8 cellular contexts compared by ENCODE assay signal in the genomic region with DNA sequence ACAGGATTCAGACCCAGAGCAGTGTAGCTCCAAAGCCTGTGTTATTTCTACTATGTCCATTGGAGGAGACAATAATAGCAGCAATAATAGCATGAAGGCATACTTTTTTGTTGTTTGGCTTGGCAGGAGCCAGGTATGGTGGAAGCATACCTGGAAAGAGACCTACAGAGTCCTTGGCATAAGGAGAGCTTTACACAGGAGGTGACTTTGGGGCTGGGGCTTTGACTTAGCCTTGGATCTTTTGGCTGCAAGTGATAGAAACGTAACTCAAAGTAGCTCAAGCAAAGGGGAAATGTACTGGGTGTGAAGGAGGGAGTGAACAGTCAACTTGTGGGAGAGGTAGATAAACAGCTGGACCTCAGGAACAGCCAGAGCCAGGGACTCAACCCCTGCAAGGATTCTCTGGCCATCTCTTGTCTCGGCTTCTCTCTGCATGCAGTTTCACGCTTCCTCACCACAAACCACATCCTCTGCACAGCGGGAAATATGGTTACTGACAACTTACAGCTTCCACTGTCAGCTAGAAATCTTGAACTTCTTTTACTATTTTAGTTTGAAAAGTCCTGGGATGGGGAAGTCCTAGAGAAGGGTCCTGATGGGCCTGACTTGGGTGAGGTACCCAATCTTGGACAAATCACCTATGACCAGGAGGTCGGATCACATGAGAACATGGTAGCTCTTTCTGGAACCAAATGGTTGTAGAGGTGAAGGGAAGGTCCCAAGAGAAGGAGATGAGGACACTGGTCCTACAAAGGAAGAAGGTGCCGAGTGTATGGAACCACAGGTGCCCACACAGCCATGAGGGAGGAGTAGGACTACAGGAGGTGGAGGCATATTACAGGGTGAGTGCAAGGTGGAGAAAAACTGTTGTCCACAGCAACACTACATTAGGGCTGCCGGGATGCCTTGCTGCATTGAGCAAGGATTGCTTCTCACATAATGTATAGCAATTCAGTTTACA.
DNase-seq lines count a peak whose midpoint lies in the region; ATAC-seq and FAIRE-seq lines count a peak whose summit lies in the region.

No MANE protein-coding gene starts in this region.

- DNase-seq in RCC 7860 (ENCODE audit: low spot score) (peak; percentile 87), kidney tubule cell (ENCODE audit: low spot score) (peak; percentile 75), NCI-H2107 (lab: John Stamatoyannopoulos, UW) (no peak), amniotic stem cell (lab: John Stamatoyannopoulos, UW) (no peak)
- DNase-seq in activated gamma-delta T cell treated with anti-CD3 and anti-CD28 coated beads, Interleukin-2, amount 50 U/mL, for 16 hours (ENCODE audit: low read depth) = peak; percentile 62
- DNase-seq in stimulated activated CD8-positive, alpha-beta memory T cell treated with anti-CD3 and anti-CD28 coated beads, Interleukin-2, amount 100 ng/mL, for 1 hour (ENCODE audit: low read depth in 2 of 2) = peak; percentile 42 to 43

- ATAC-seq in GM18511 (IDR thresholded peaks at IDR 0.05; ENCODE audit: unreplicated experiment) (peak; percentile 80), HG02885 (IDR thresholded peaks at IDR 0.05; ENCODE audit: poor library complexity, unreplicated experiment) (peak; percentile 80)

- peak; percentile 73 for FAIRE-seq in RCC 7860 (lab: Jason Lieb, UNC)

Comparison
In these comparisons a context has a peak if more than half of its experiments do, and no peak if none do; other contexts are left out.
1. DNase-seq: peak in RCC 7860 (single experiment), activated gamma-delta T cell treated with anti-CD3 and anti-CD28 coated beads, Interleukin-2, amount 50 U/mL, for 16 hours (single experiment), kidney tubule cell (single experiment) and stimulated activated CD8-positive, alpha-beta memory T cell treated with anti-CD3 and anti-CD28 coated beads, Interleukin-2, amount 100 ng/mL, for 1 hour (2 of 2); none in NCI-H2107 (single experiment) and amniotic stem cell (single experiment).